2 cellular contexts compared by ENCODE assay signal in genomic region chr2:9004338-9005204, GRCh38.
TF ChIP-seq lines count a peak whose summit lies in the region.

No MANE protein-coding gene starts in this region.

TF ChIP-seq in A549, 52 proteins besides CTCF, POLR2A, EP300 and RAD21 (continued from another document):
- no peak for TF ChIP-seq HES2 (IDR thresholded peaks at IDR 0.05)
- TF ChIP-seq KDM5A (IDR thresholded peaks at IDR 0.05): no peak
- no peak for TF ChIP-seq EHMT2 (IDR thresholded peaks at IDR 0.05; ENCODE audit: low read depth)
- no peak for TF ChIP-seq JUNB (IDR thresholded peaks at IDR 0.05)
- TF ChIP-seq FOSB (CRISPR knock-in tag; IDR thresholded peaks at IDR 0.05): no peak
- TF ChIP-seq NPAS2 (CRISPR knock-in tag; IDR thresholded peaks at IDR 0.05; ENCODE audit: borderline replicate concordance): no peak
- no peak for TF ChIP-seq CBX2 (IDR thresholded peaks at IDR 0.05; ENCODE audit: borderline replicate concordance, low read depth)
- no peak for TF ChIP-seq MYC (IDR thresholded peaks at IDR 0.05; ENCODE audit: borderline replicate concordance, low read length)
- TF ChIP-seq E2F6 (IDR thresholded peaks at IDR 0.05; ENCODE audit: borderline replicate concordance, low read depth): peak; percentile 66; the same call in 1 of the 2 replicates
- TF ChIP-seq USF2 (IDR thresholded peaks at IDR 0.05): no peak
- no peak for TF ChIP-seq PBX3 (IDR thresholded peaks at IDR 0.05)
- 0 out of 2 replicates have a peak, but pooled peaks have one; percentile 49 for TF ChIP-seq HOXB13 (CRISPR knock-in tag; IDR thresholded peaks at IDR 0.05; ENCODE audit: low read depth)
- TF ChIP-seq MAX (IDR thresholded peaks at IDR 0.05): peak; percentile 41
- TF ChIP-seq SREBF2 (IDR thresholded peaks at IDR 0.05): no peak
- no peak for TF ChIP-seq REST (IDR thresholded peaks at IDR 0.05)
- TF ChIP-seq RARB (CRISPR knock-in tag; IDR thresholded peaks at IDR 0.05): no peak
- TF ChIP-seq CBX8 (IDR thresholded peaks at IDR 0.05): no peak
- no peak for TF ChIP-seq MAZ (IDR thresholded peaks at IDR 0.05; ENCODE audit: borderline replicate concordance, low read depth, low read length)
- no peak for TF ChIP-seq HDAC2 (IDR thresholded peaks at IDR 0.05)

TF ChIP-seq in HEK293, 187 proteins besides CTCF, POLR2A, EP300 and RAD21 (continued from another document):
- TF ChIP-seq ZNF26 (tag by site-specific recombination; IDR thresholded peaks at IDR 0.05) (peak; percentile 90), ZNF473 (tag by site-specific recombination; IDR thresholded peaks at IDR 0.05) (no peak), SETDB1 (IDR thresholded peaks at IDR 0.05; ENCODE audit: insufficient read length, low read length) (peak; percentile 43), ZNF510 (tag by site-specific recombination; IDR thresholded peaks at IDR 0.05; ENCODE audit: insufficient replicate concordance) (no peak), KLF8 (tag by site-specific recombination; IDR thresholded peaks at IDR 0.05) (0 out of 2 replicates have a peak, but pooled peaks have one; percentile 4), ZEB2 (tag by site-specific recombination; IDR thresholded peaks at IDR 0.05) (no peak), ZNF16 (tag by site-specific recombination; IDR thresholded peaks at IDR 0.05; ENCODE audit: low read depth) (no peak), ZBTB26 (tag by site-specific recombination; optimal IDR thresholded peaks at IDR 0.05) (peak; percentile 11), SCRT1 (tag by site-specific recombination; IDR thresholded peaks at IDR 0.05; ENCODE audit: borderline replicate concordance) (no peak), ZNF501 (tag by site-specific recombination; IDR thresholded peaks at IDR 0.05) (peak; percentile 11; the same call in 1 of the 2 replicates), ZSCAN23 (tag by site-specific recombination; IDR thresholded peaks at IDR 0.05) (no peak), BCL11B (tag by site-specific recombination; IDR thresholded peaks at IDR 0.05; ENCODE audit: low read depth) (no peak), ZNF248 (tag by site-specific recombination; IDR thresholded peaks at IDR 0.05) (no peak), ZNF335 (tag by site-specific recombination; conservative IDR thresholded peaks at IDR 0.05) (peak; percentile 58)
